9 cellular contexts compared by ENCODE assay signal in the genomic region with DNA sequence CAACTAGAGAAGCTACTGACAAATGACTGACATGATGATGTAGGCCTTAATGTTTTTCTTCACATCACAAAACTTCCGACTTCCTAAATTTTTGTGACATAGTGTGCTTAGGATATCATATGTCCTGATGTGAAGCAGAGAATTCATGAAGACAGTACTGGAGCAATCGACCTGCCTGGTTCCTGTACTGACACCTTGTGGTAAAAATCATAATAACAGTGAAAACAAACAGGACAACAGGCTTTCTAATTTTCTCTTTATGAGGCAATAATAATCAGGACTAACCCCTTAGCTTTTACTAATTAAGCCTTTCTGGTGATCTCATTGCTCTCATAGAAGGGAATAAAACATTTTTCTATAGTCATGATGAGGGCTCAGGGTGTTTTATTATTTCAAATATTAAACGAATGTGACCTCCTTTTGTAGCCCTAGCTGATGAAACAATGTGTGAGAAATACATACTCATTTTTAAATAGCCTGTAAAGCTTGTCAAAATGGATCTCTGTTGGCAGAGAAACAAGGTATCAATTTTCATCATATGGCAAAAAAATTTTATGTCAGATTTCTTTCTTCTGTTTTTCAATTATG.
DNase-seq lines count a peak whose midpoint lies in the region; ATAC-seq, FAIRE-seq and TF ChIP-seq lines count a peak whose summit lies in the region.
"Had no signal": no experiment of that assay in that cellular context is flagged by ENCODE, and none has a peak within 500 bp of the region (broad histone marks: within the 10 kb centered on the region; RNA-seq: fewer than 3 reads in every experiment).

No MANE protein-coding gene starts in this region.

- intact Hi-C loops in CD8-positive, alpha-beta T cell (cut with DNase I, micrococcal nuclease), result no loop called here
- intact Hi-C loops in endothelial cell of umbilical vein (cut with micrococcal nuclease), result no loop called here
- intact Hi-C loops in sigmoid colon (cut with DNase I), result loop anchor here (5.0 kb wide), 1 partner anchor 296 kb away; no protein-coding TSS in a partner anchor

- H3K9me1 ChIP-seq in endothelial cell of umbilical vein (replicated peaks; ENCODE audit: control insufficient read depth, extremely low read depth, insufficient read depth, low read length), result no peaks in the 10 kb centered on the region

- no peak overlapping the region for H3K27ac ChIP-seq in CD8-positive, alpha-beta T cell (ENCODE audit: low read depth, low read length)
- H3K27ac ChIP-seq in endothelial cell of umbilical vein (ENCODE audit: insufficient read depth, low read depth, low read length) (no peak overlapping the region), sigmoid colon (no peak overlapping the region), Peyer's patch (no peak overlapping the region)

- H4K20me1 ChIP-seq in endothelial cell of umbilical vein (replicated peaks; ENCODE audit: control insufficient read depth, extremely low read depth, insufficient read depth, low read length), result no peaks in the 10 kb centered on the region

- no peak for ATAC-seq in CD8-positive, alpha-beta T cell
- no peak for ATAC-seq in HG02973 (IDR thresholded peaks at IDR 0.05; ENCODE audit: unreplicated experiment)
- ATAC-seq in HG02970 (IDR thresholded peaks at IDR 0.05; ENCODE audit: low FRiP score, unreplicated experiment), result no peak

- no TSS peak for BruUV-seq in endothelial cell of umbilical vein (replicated peaks; lab: Mats Ljungman, UMichigan)

- H3K36me3 ChIP-seq in CD8-positive, alpha-beta T cell (ENCODE audit: insufficient read depth, low read length), result no peaks in the 10 kb centered on the region
- H3K36me3 ChIP-seq in endothelial cell of umbilical vein (ENCODE audit: control insufficient read depth in 2 of 2, extremely low read depth in 1 of 2, insufficient read depth in 2 of 2, low read length in 2 of 2) (no peaks in the 10 kb centered on the region), sigmoid colon (no peaks in the 10 kb centered on the region), Peyer's patch (no peaks in the 10 kb centered on the region)

- no peak overlapping the region for H3K4me3 Mint-ChIP-seq in CD8-positive, alpha-beta T cell
- H3K4me3 Mint-ChIP-seq: IgD-negative memory B cell had no signal

- H3K4me1 Mint-ChIP-seq in CD8-positive, alpha-beta T cell (ENCODE audit: low read depth), result no peaks in the 10 kb centered on the region
- H3K4me1 Mint-ChIP-seq: IgD-negative memory B cell had no signal

- H3K9me3 ChIP-seq in CD8-positive, alpha-beta T cell (ENCODE audit: low read length), result no peaks in the 10 kb centered on the region
- no peaks in the 10 kb centered on the region for H3K9me3 ChIP-seq in endothelial cell of umbilical vein (replicated peaks; ENCODE audit: control insufficient read depth, insufficient read depth, low read length)
- H3K9me3 ChIP-seq in sigmoid colon, result no peaks in the 10 kb centered on the region
- no peaks in the 10 kb centered on the region for H3K9me3 ChIP-seq in Peyer's patch

- no peaks in the 10 kb centered on the region for H3K27me3 Mint-ChIP-seq in CD8-positive, alpha-beta T cell (ENCODE audit: low read depth)
- H3K27me3 Mint-ChIP-seq: IgD-negative memory B cell had no signal

- no peak overlapping the region for H3K9ac ChIP-seq in endothelial cell of umbilical vein (replicated peaks; ENCODE audit: extremely low read depth, insufficient read depth, low read length)

- TF ChIP-seq POLR2A in endothelial cell of umbilical vein (IDR thresholded peaks at IDR 0.05; ENCODE audit: low read depth, low read length) (no peak), sigmoid colon (IDR thresholded peaks at IDR 0.05) (no peak), Peyer's patch (IDR thresholded peaks at IDR 0.05) (no peak)

- no peak for DNase-seq in CD8-positive, alpha-beta T cell
- peak; percentile 5 for DNase-seq in GM19238 (ENCODE audit: insufficient read length, low spot score)
- peak; percentile 0 for DNase-seq in NCI-H526 treated with DMSO at 0.1 percent for 48 hours (lab: John Stamatoyannopoulos, UW)
- peak; percentile 1 for DNase-seq in endothelial cell of umbilical vein (ENCODE audit: low read depth, low spot score)
- no peak for DNase-seq in sigmoid colon
- DNase-seq in Peyer's patch, result no peak

- no peak overlapping the region for H2AFZ ChIP-seq in endothelial cell of umbilical vein (ENCODE audit: low read depth, low read length)

- no peak for TF ChIP-seq EP300 in sigmoid colon (IDR thresholded peaks at IDR 0.05)

- no peak overlapping the region for H3K4me3 ChIP-seq in CD8-positive, alpha-beta T cell (ENCODE audit: low read depth, low read length)
- H3K4me3 ChIP-seq in endothelial cell of umbilical vein (replicated peaks in 1 of 3; ENCODE audit: insufficient read depth in 1 of 3, low read depth in 1 of 3, low read length in 3 of 3), result no peak overlapping the region
- H3K4me3 ChIP-seq in sigmoid colon, result no peak overlapping the region
- no peak overlapping the region for H3K4me3 ChIP-seq in Peyer's patch

- peak; percentile 13 for TF ChIP-seq CTCF in CD8-positive, alpha-beta T cell (IDR thresholded peaks at IDR 0.05)
- TF ChIP-seq CTCF in endothelial cell of umbilical vein (IDR thresholded peaks at IDR 0.05; ENCODE audit: extremely low read depth in 1 of 2, insufficient read depth in 1 of 2, low read depth in 1 of 2, low read length in 2 of 2) (peak in 1 of 2 donors; percentile 19), sigmoid colon (IDR thresholded peaks at IDR 0.05) (peak in 3 of 4 experiments; percentile 12 to 47 (median 39)), Peyer's patch (IDR thresholded peaks at IDR 0.05) (peak in 3 of 6 experiments; percentile 20 to 36 (median 26))

- FAIRE-seq in endothelial cell of umbilical vein (lab: Jason Lieb, UNC), result peak; percentile 73

- 18 to 31% methylated on average over 3 of the region's 3 CpGs for WGBS in sigmoid colon, 2 donors

- CTCF ChIA-PET in CD8-positive, alpha-beta T cell (lab: Charles Lee), result no interaction called here
- CTCF ChIA-PET in endothelial cell of umbilical vein (lab: Charles Lee), result no interaction called here

- no peaks in the 10 kb centered on the region for H3K9me3 Mint-ChIP-seq in CD8-positive, alpha-beta T cell

- no peak overlapping the region for H3K27ac Mint-ChIP-seq in CD8-positive, alpha-beta T cell
- H3K27ac Mint-ChIP-seq: IgD-negative memory B cell had no signal

- dilution Hi-C loops in endothelial cell of umbilical vein (cut with MboI; ENCODE audit: extremely low pct_ligation_motif_present, low sequenced_read_pairs), result no loop called here

- no peaks in the 10 kb centered on the region for H3K79me2 ChIP-seq in endothelial cell of umbilical vein (ENCODE audit: control insufficient read depth, insufficient read depth, low read length)

- H3K4me2 ChIP-seq in endothelial cell of umbilical vein (ENCODE audit: insufficient read depth, low read length), result no peak overlapping the region

- no peaks in the 10 kb centered on the region for H3K4me1 ChIP-seq in CD8-positive, alpha-beta T cell (ENCODE audit: insufficient read depth, low read length)
- H3K4me1 ChIP-seq in endothelial cell of umbilical vein (ENCODE audit: control insufficient read depth, extremely low read depth, insufficient read depth, low read length) (no peaks in the 10 kb centered on the region), sigmoid colon (no peaks in the 10 kb centered on the region), Peyer's patch (no peaks in the 10 kb centered on the region)

- H3K36me3 Mint-ChIP-seq in CD8-positive, alpha-beta T cell, result no peaks in the 10 kb centered on the region
- H3K36me3 Mint-ChIP-seq: IgD-negative memory B cell had no signal

- POLR2A ChIA-PET in CD8-positive, alpha-beta T cell (lab: Charles Lee), result no interaction called here
- POLR2A ChIA-PET in endothelial cell of umbilical vein (lab: Charles Lee), result no interaction called here

- H3K27me3 ChIP-seq in CD8-positive, alpha-beta T cell (ENCODE audit: insufficient read depth, low read length), result no peaks in the 10 kb centered on the region
- H3K27me3 ChIP-seq in endothelial cell of umbilical vein (ENCODE audit: control insufficient read depth in 2 of 2, insufficient read depth in 2 of 2, low read length in 2 of 2) (no peaks in the 10 kb centered on the region), sigmoid colon (no peaks in the 10 kb centered on the region), Peyer's patch (no peaks in the 10 kb centered on the region)

TF ChIP-seq in endothelial cell of umbilical vein, 7 proteins besides CTCF, POLR2A, EP300 and RAD21:
- TF ChIP-seq JUN (IDR thresholded peaks at IDR 0.05; ENCODE audit: borderline replicate concordance, insufficient read depth, insufficient read length, low read depth) (no peak), EZH2 (IDR thresholded peaks at IDR 0.05; ENCODE audit: borderline replicate concordance, low read depth, low read length, severe bottlenecking) (no peak), FOS (IDR thresholded peaks at IDR 0.05; ENCODE audit: borderline replicate concordance, insufficient read depth, low read length) (no peak), POLR2AphosphoS5 (IDR thresholded peaks at IDR 0.05; ENCODE audit: insufficient read depth, low read depth, low read length) (no peak), MYC (IDR thresholded peaks at IDR 0.05; ENCODE audit: low read depth, low read length) (no peak), GATA2 (IDR thresholded peaks at IDR 0.05; ENCODE audit: insufficient read depth, insufficient read length, low read depth, low read length) (no peak)
- TF ChIP-seq, protein P1, sequence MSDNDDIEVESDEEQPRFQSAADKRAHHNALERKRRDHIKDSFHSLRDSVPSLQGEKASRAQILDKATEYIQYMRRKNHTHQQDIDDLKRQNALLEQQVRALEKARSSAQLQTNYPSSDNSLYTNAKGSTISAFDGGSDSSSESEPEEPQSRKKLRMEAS (IDR thresholded peaks at IDR 0.05; ENCODE audit: insufficient read depth, insufficient read length), result no peak

Comparison
In these comparisons a context has a peak if more than half of its experiments do, and no peak if none do; other contexts are left out.
1. DNase-seq: peak in GM19238 (single experiment), NCI-H526 treated with DMSO at 0.1 percent for 48 hours (single experiment) and endothelial cell of umbilical vein (single experiment); none in CD8-positive, alpha-beta T cell (0 of 7), sigmoid colon (single experiment) and Peyer's patch (0 of 3).